Comparison of ENCODE assay signal across 10 cellular contexts in genomic region chr18:10131783-10132381, GRCh38.
DNase-seq lines count a peak whose midpoint lies in the region; ATAC-seq and TF ChIP-seq lines count a peak whose summit lies in the region.
"Had no signal": no experiment of that assay in that cellular context is flagged by ENCODE, and none has a peak within 500 bp of the region (broad histone marks: within the 10 kb centered on the region; RNA-seq: fewer than 3 reads in every experiment).

No MANE protein-coding gene starts in this region.

- no peak overlapping the region for H3K9ac ChIP-seq in endodermal cell (ENCODE audit: extremely low read depth, low read length, poor library complexity, severe bottlenecking)

- TF ChIP-seq EP300 in tibial nerve (IDR thresholded peaks at IDR 0.05), result no peak

- TF ChIP-seq POLR2A in tibial nerve (IDR thresholded peaks at IDR 0.05), result no peak

- ATAC-seq in GM19463 (IDR thresholded peaks at IDR 0.05; ENCODE audit: unreplicated experiment) (no peak), HG03571 (IDR thresholded peaks at IDR 0.05; ENCODE audit: unreplicated experiment) (no peak)

- no peaks in the 10 kb centered on the region for H3K9me3 Mint-ChIP-seq in endodermal cell

- H3K36me3 ChIP-seq in endodermal cell (ENCODE audit: control insufficient read depth, insufficient read depth, low read length) (no peaks in the 10 kb centered on the region), tibial nerve (no peaks in the 10 kb centered on the region)

- H3K27me3 Mint-ChIP-seq in endodermal cell (ENCODE audit: insufficient read depth), result peaks cover 6% of the 10 kb centered on the region

- no peak overlapping the region for H3K27ac Mint-ChIP-seq in endodermal cell

- peak; percentile 59 for DNase-seq in DMS 273 (lab: John Stamatoyannopoulos, UW; ENCODE audit: unreplicated experiment)
- DNase-seq in DMS 273 treated with DMSO at 0.1 percent for 48 hours (lab: John Stamatoyannopoulos, UW), result no peak
- DNase-seq in endodermal cell, result peak; percentile 78
- peak; percentile 16 for DNase-seq in midbrain (lab: John Stamatoyannopoulos, UW)
- DNase-seq in tibial nerve (ENCODE audit: low spot score in 2 of 2), result no peak
- no peak for DNase-seq in T-helper 9 cell

- H3K4me1 Mint-ChIP-seq in endodermal cell, result peaks cover 24% of the 10 kb centered on the region

- H3K4me1 ChIP-seq in endodermal cell (ENCODE audit: control insufficient read depth, insufficient read depth, low read length) (peaks cover 2% of the 10 kb centered on the region), tibial nerve (peaks cover 0 to 17% (median 3%) of the 10 kb centered on the region in 4 donors)

- H3K4me3 ChIP-seq in endodermal cell (ENCODE audit: low read length) (peak overlapping the region; percentile 71), tibial nerve (peak overlapping the region; percentile 32 to 49 (median 42))

- H3K27me3 ChIP-seq in endodermal cell (ENCODE audit: control insufficient read depth, insufficient read depth, low read length, poor library complexity, severe bottlenecking), result no peaks in the 10 kb centered on the region
- H3K27me3 ChIP-seq in tibial nerve, result no peaks in the 10 kb centered on the region

- no peaks in the 10 kb centered on the region for H3K36me3 Mint-ChIP-seq in endodermal cell (ENCODE audit: low read depth)

- H3K9me3 ChIP-seq in endodermal cell (ENCODE audit: control insufficient read depth, low read length), result no peaks in the 10 kb centered on the region
- no peaks in the 10 kb centered on the region for H3K9me3 ChIP-seq in tibial nerve

- H3K4me3 Mint-ChIP-seq in endodermal cell, result peak overlapping the region; percentile 61

- H3K27ac ChIP-seq in endodermal cell (ENCODE audit: low read depth, low read length), result peak overlapping the region; percentile 86
- H3K27ac ChIP-seq in tibial nerve, result peak overlapping the region in 3 of 4 donors; percentile 1 to 73 (median 29)
- H3K27ac ChIP-seq: 22Rv1, epithelial cell of prostate had no signal

- WGBS in endodermal cell (ENCODE audit: insufficient coverage in 1 of 2, insufficient read length in 1 of 2), 2 experiments, result 5 to 6% methylated on average over 33 to 41 of the region's 41 CpGs
- 4 to 7% methylated on average over 24 to 38 of the region's 41 CpGs for WGBS in tibial nerve, 2 donors

- TF ChIP-seq CTCF in endodermal cell (conservative IDR thresholded peaks at IDR 0.05) (no peak), tibial nerve (IDR thresholded peaks at IDR 0.05) (no peak)

Comparison
In these comparisons a context has a peak if more than half of its experiments do, and no peak if none do; other contexts are left out.
1. DNase-seq: peak in DMS 273 (single experiment), endodermal cell (single experiment) and midbrain (single experiment); none in DMS 273 treated with DMSO at 0.1 percent for 48 hours (single experiment), tibial nerve (0 of 2) and T-helper 9 cell (single experiment).